8 cellular contexts compared by ENCODE assay signal in the genomic region with DNA sequence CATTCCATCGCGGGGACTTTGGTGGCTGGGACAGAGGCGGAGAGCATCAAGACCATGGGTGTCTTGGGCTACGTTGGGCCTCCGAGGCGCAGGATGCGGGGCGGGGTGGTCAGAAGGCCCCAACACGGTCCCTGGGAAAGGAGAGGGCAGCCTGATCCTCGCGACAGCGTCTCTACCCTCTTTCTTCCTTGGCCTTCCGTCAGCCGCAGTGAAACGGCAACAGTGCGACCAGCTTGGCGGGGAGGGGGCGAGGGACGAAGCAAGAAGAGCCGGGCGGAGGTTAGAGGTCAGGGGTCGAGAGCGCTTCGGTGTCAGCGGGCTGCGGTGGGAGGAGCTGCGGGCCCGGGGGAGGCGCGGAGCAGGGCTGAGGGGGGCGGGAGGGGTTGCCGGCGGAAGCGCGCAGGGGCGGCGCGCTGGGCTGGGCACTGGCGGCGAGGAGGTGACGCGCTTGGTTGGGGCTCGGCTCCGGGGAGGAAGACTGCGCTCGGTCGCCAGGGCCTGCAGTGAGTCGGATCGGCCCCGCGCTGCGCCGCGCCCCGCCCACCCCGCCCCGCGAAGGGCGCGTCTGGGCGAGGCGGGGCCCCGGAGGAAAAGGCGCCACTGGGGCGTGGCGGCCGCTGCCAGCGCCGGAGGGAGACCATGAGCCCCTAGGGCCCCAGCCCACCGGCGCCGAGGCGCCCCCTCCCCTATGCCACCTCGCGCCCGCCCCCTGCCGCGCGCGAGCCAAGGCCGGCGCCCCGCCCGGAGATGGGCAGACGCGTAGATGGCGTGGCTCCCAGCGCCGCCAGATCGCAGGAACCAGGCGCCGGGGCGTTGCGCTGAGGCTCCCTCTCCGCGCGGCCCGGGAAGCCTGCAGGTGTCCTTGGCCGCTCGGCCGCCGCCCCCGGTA. TPM values are rescaled to one million over a fixed set of nuclear protein-coding genes. Genes with fewer than 3 reads are reported as not detected.
A peak's percentile ranks its signal among the peaks of the same experiment; 100 is the strongest.
DNase-seq lines count a peak whose midpoint lies in the region; ATAC-seq and TF ChIP-seq lines count a peak whose summit lies in the region.

KCNC4 (plus strand) TSS at position 600 of the 889 bp plus-strand sequence. CDS start 1,186 bp downstream, outside the sequence.

- H3K4me1 Mint-ChIP-seq in T-helper 1 cell treated with Interleukin-12 subunit alpha and Interleukin-12 subunit beta and Interleukin-4 antibody, amounts not matched to agents 30 μg/mL and 1 μg/mL, for 36 hours (ENCODE audit: low read depth): peaks cover 27% of the 10 kb centered on the region

- 4% methylated on average over 43 of the region's 103 CpGs for WGBS in prostate gland

- peak within 1 kb of the TSS; percentile 88 for H3K27ac ChIP-seq in left ventricle myocardium inferior (replicated peaks)
- H3K27ac ChIP-seq in prostate gland: peak within 1 kb of the TSS; percentile 74 to 75
- peak within 1 kb of the TSS; percentile 89 for H3K27ac ChIP-seq in upper lobe of right lung

- H3K4me3 ChIP-seq in left ventricle myocardium inferior (peak within 1 kb of the TSS; percentile 82), prostate gland (peak within 1 kb of the TSS; percentile 55 to 64), upper lobe of right lung (peak within 1 kb of the TSS; percentile 75)

- H3K9me3 Mint-ChIP-seq in T-helper 1 cell treated with Interleukin-12 subunit alpha and Interleukin-12 subunit beta and Interleukin-4 antibody, amounts not matched to agents 30 μg/mL and 1 μg/mL, for 36 hours: no peaks in the 10 kb centered on the region

- H3K36me3 ChIP-seq in left ventricle myocardium inferior (no peaks in the 10 kb centered on the region), prostate gland (no peaks in the 10 kb centered on the region), upper lobe of right lung (no peaks in the 10 kb centered on the region)

- DNase-seq in GM10266 (ENCODE audit: extremely low spot score) (peak; percentile 94), NCI-H1092 (lab: John Stamatoyannopoulos, UW) (peak; percentile 68), amniotic stem cell (lab: John Stamatoyannopoulos, UW) (peak; percentile 31), left ventricle myocardium inferior (peak; percentile 92), prostate gland (ENCODE audit: low spot score) (peak; percentile 83), upper lobe of right lung (peak; percentile 95)

- peaks cover 15% of the 10 kb centered on the region for H3K27me3 Mint-ChIP-seq in T-helper 1 cell treated with Interleukin-12 subunit alpha and Interleukin-12 subunit beta and Interleukin-4 antibody, amounts not matched to agents 30 μg/mL and 1 μg/mL, for 36 hours (ENCODE audit: low read depth)

- peaks cover 14% of the 10 kb centered on the region for H3K27me3 ChIP-seq in left ventricle myocardium inferior (ENCODE audit: low read depth)
- no peaks in the 10 kb centered on the region for H3K27me3 ChIP-seq in prostate gland (replicated peaks; ENCODE audit: insufficient read depth)
- no peaks in the 10 kb centered on the region for H3K27me3 ChIP-seq in upper lobe of right lung

- peak; percentile 86 for ATAC-seq in HG02610 (IDR thresholded peaks at IDR 0.05; ENCODE audit: unreplicated experiment)
- ATAC-seq in upper lobe of right lung: peak; percentile 93

- TF ChIP-seq POLR2A in prostate gland (IDR thresholded peaks at IDR 0.05): peak; percentile 55

- peaks cover 55% of the 10 kb centered on the region for H3K4me1 ChIP-seq in left ventricle myocardium inferior
- H3K4me1 ChIP-seq in prostate gland (replicated peaks): no peaks in the 10 kb centered on the region
- H3K4me1 ChIP-seq in upper lobe of right lung: peaks cover 17% of the 10 kb centered on the region

- H3K4me3 Mint-ChIP-seq in T-helper 1 cell treated with Interleukin-12 subunit alpha and Interleukin-12 subunit beta and Interleukin-4 antibody, amounts not matched to agents 30 μg/mL and 1 μg/mL, for 36 hours: peak within 1 kb of the TSS; percentile 88

- H3K27ac Mint-ChIP-seq in T-helper 1 cell treated with Interleukin-12 subunit alpha and Interleukin-12 subunit beta and Interleukin-4 antibody, amounts not matched to agents 30 μg/mL and 1 μg/mL, for 36 hours: peak within 1 kb of the TSS; percentile 85

- TF ChIP-seq CTCF in GM10266 (IDR thresholded peaks at IDR 0.05; ENCODE audit: control insufficient read depth, insufficient read depth, low read depth, missing control alignments) (no peak), left ventricle myocardium inferior (IDR thresholded peaks at IDR 0.05; ENCODE audit: borderline replicate concordance) (peak; percentile 19), prostate gland (IDR thresholded peaks at IDR 0.05) (peak in 1 of 4 experiments; percentile 6), upper lobe of right lung (IDR thresholded peaks at IDR 0.05) (no peak)

- H3K9me3 ChIP-seq in left ventricle myocardium inferior (replicated peaks): no peaks in the 10 kb centered on the region
- no peaks in the 10 kb centered on the region for H3K9me3 ChIP-seq in prostate gland
- H3K9me3 ChIP-seq in upper lobe of right lung: no peaks in the 10 kb centered on the region

- H3K36me3 Mint-ChIP-seq in T-helper 1 cell treated with Interleukin-12 subunit alpha and Interleukin-12 subunit beta and Interleukin-4 antibody, amounts not matched to agents 30 μg/mL and 1 μg/mL, for 36 hours (ENCODE audit: low read depth): no peaks in the 10 kb centered on the region

- intact Hi-C loops in left ventricle myocardium inferior (cut with micrococcal nuclease): loop anchor here (2.0 to 5.0 kb wide), 2 partner anchors 101 to 252 kb away; no protein-coding TSS in a partner anchor
- intact Hi-C loops in prostate gland (cut with DNase I): loop anchor here (1.0 to 2.0 kb wide), 3 partner anchors 102 to 243 kb away; partner anchors contain the start of gene LAMTOR5
- intact Hi-C loops in upper lobe of right lung (cut with DNase I): no loop called here

RNA-seq across cellular contexts. Expression of gene KCNC4, which starts in this region (rescaled TPM):
- total RNA-seq in left ventricle myocardium inferior (6.1 TPM), prostate gland (10 to 100 TPM in 1 of 2 donors, 1 to 10 TPM in 1; 4.7 to 23.9 TPM), upper lobe of right lung (11.1 TPM)

Comparison
In these comparisons a context has a peak if more than half of its experiments do, and no peak if none do; other contexts are left out.
1. Peak in every context shown above with its lines: DNase-seq, ATAC-seq, H3K4me3 ChIP-seq and H3K27ac ChIP-seq.
2. DNase-seq: peak in every context shown above with its lines; median percentile 95 in upper lobe of right lung; 94 in GM10266; 92 in left ventricle myocardium inferior; 83 in prostate gland; 68 in NCI-H1092; 31 in amniotic stem cell.